27 cellular contexts compared by ENCODE assay signal in genomic region chr7:73599151-73599882, GRCh38. TPM values are rescaled to one million over a fixed set of nuclear protein-coding genes. Genes with fewer than 3 reads are reported as not detected.
"Had no signal": no experiment of that assay in that cellular context is flagged by ENCODE, and none has a peak within 500 bp of the region (broad histone marks: within the 10 kb centered on the region; RNA-seq: fewer than 3 reads in every experiment).

No MANE protein-coding gene starts in this region.

- H3K9me3 ChIP-seq: colonic mucosa, esophagus muscularis mucosa, mucosa of descending colon, psoas muscle, spleen, thoracic aorta, tibial nerve, vagina had no signal

- H3K9me3 Mint-ChIP-seq: dendritic cell treated with granulocyte-macrophage colony-stimulating factor and Interleukin-4, amounts not matched to agents 40 ng/mL and 50 ng/mL, for 4 days; mesothelial cell of epicardium; natural killer cell treated with Interleukin-12 subunit alpha and Interleukin-12 subunit beta and Interleukin-15 and Interleukin-18, amount 100 ng/mL, for 72 hours; neural crest cell; stimulated activated naive B cell treated with anti-CD40 and anti-IgM and Interleukin-4, amounts not matched to agents 10 μg/mL and 1 μg/mL and 100 μg/mL, for 72 hours; stimulated activated naive CD8-positive, alpha-beta T cell treated with anti-CD3 and anti-CD28 coated beads, Interleukin-15, Interleukin-2, amounts not matched to agents 100 ng/mL and 50 ng/mL, for 24 hours had no signal

- DNase-seq: colonic mucosa; effector memory CD4-positive, alpha-beta T cell; head of caudate nucleus; mesenchymal stem cell; mucosa of descending colon; naive B cell; psoas muscle; spleen; stimulated activated naive B cell treated with anti-CD40 and anti-IgM and Interleukin-4, amounts not matched to agents 10 μg/mL and 1 μg/mL and 100 μg/mL, for 72 hours had no signal

- FAIRE-seq: endothelial cell of umbilical vein, frontal cortex, keratinocyte had no signal

- H3K36me3 Mint-ChIP-seq: mesothelial cell of epicardium; natural killer cell treated with Interleukin-12 subunit alpha and Interleukin-12 subunit beta and Interleukin-15 and Interleukin-18, amount 100 ng/mL, for 72 hours had no signal

- H3K27me3 ChIP-seq: colonic mucosa, vagina had no signal

- H3K4me3 ChIP-seq: colonic mucosa, esophagus muscularis mucosa, mucosa of descending colon, psoas muscle, skin epidermis, spleen, thoracic aorta, tibial nerve, vagina had no signal

- H3K4me3 Mint-ChIP-seq: dendritic cell treated with granulocyte-macrophage colony-stimulating factor and Interleukin-4, amounts not matched to agents 40 ng/mL and 50 ng/mL, for 4 days; mesothelial cell of epicardium; natural killer cell treated with Interleukin-12 subunit alpha and Interleukin-12 subunit beta and Interleukin-15 and Interleukin-18, amount 100 ng/mL, for 72 hours; neural crest cell; stimulated activated naive B cell treated with anti-CD40 and anti-IgM and Interleukin-4, amounts not matched to agents 10 μg/mL and 1 μg/mL and 100 μg/mL, for 72 hours; stimulated activated naive CD8-positive, alpha-beta T cell treated with anti-CD3 and anti-CD28 coated beads, Interleukin-15, Interleukin-2, amounts not matched to agents 100 ng/mL and 50 ng/mL, for 24 hours had no signal

- H3K36me3 ChIP-seq: colonic mucosa, esophagus muscularis mucosa, spleen, thoracic aorta, tibial nerve, vagina had no signal

- H3K27ac Mint-ChIP-seq: dendritic cell treated with granulocyte-macrophage colony-stimulating factor and Interleukin-4, amounts not matched to agents 40 ng/mL and 50 ng/mL, for 4 days; mesothelial cell of epicardium; naive B cell; natural killer cell treated with Interleukin-12 subunit alpha and Interleukin-12 subunit beta and Interleukin-15 and Interleukin-18, amount 100 ng/mL, for 72 hours; stimulated activated naive B cell treated with anti-CD40 and anti-IgM and Interleukin-4, amounts not matched to agents 10 μg/mL and 1 μg/mL and 100 μg/mL, for 72 hours; stimulated activated naive CD8-positive, alpha-beta T cell treated with anti-CD3 and anti-CD28 coated beads, Interleukin-15, Interleukin-2, amounts not matched to agents 100 ng/mL and 50 ng/mL, for 24 hours had no signal

- ATAC-seq: mucosa of descending colon; natural killer cell treated with Interleukin-12 subunit alpha and Interleukin-12 subunit beta and Interleukin-15 and Interleukin-18, amount 100 ng/mL, for 72 hours; psoas muscle; right cardiac atrium; stimulated activated naive B cell treated with anti-CD40 and anti-IgM and Interleukin-4, amounts not matched to agents 10 μg/mL and 1 μg/mL and 100 μg/mL, for 72 hours had no signal

- H3K27ac ChIP-seq: colonic mucosa, esophagus muscularis mucosa, psoas muscle, skin epidermis, spleen, thoracic aorta, tibial nerve, vagina had no signal

- H3K4me1 Mint-ChIP-seq: mesothelial cell of epicardium, neural crest cell had no signal

- H3K4me1 ChIP-seq: colonic mucosa, esophagus muscularis mucosa, psoas muscle, spleen, tibial nerve, vagina had no signal

RNA-seq across cellular contexts. Expression of gene MLXIPL, which starts 25.0 kb away (rescaled TPM):
- total RNA-seq: chondrocyte, endothelial cell of umbilical vein, epithelial cell of proximal tubule, frontal cortex, glomerular endothelial cell, lung microvascular endothelial cell had no signal
- polyA plus RNA-seq: endothelial cell of umbilical vein had no signal
